8 cellular contexts compared by ENCODE assay signal in genomic region chr7:149774237-149775175, GRCh38. TPM values are rescaled to one million over a fixed set of nuclear protein-coding genes. Genes with fewer than 3 reads are reported as not detected.
DNase-seq lines count a peak whose midpoint lies in the region; ATAC-seq and TF ChIP-seq lines count a peak whose summit lies in the region.

No MANE protein-coding gene starts in this region.

- POLR2A ChIA-PET in activated B cell treated with CpG ODN at 0.5 μM for 24 hours (lab: Charles Lee): no interaction called here

- peak overlapping the region; percentile 59; the same call in 1 of the 2 replicates for H3K4me3 ChIP-seq in iPS-20b (ENCODE audit: low read length)
- peak overlapping the region; percentile 93 for H3K4me3 ChIP-seq in thoracic aorta

- no peaks in the 10 kb centered on the region for H3K9me3 Mint-ChIP-seq in activated T-cell treated with anti-CD3 and anti-CD28 coated beads, Interleukin-2, amount 50 U/mL, for 24 hours
- H3K9me3 Mint-ChIP-seq in activated B cell treated with CpG ODN at 0.5 μM for 24 hours: no peaks in the 10 kb centered on the region

- H3K4me1 Mint-ChIP-seq in activated T-cell treated with anti-CD3 and anti-CD28 coated beads, Interleukin-2, amount 50 U/mL, for 24 hours (ENCODE audit: low read depth): peaks cover 5% of the 10 kb centered on the region
- H3K4me1 Mint-ChIP-seq in activated B cell treated with CpG ODN at 0.5 μM for 24 hours: no peaks in the 10 kb centered on the region

- peak overlapping the region; percentile 23 for H3K4me3 Mint-ChIP-seq in activated T-cell treated with anti-CD3 and anti-CD28 coated beads, Interleukin-2, amount 50 U/mL, for 24 hours
- H3K4me3 Mint-ChIP-seq in activated B cell treated with CpG ODN at 0.5 μM for 24 hours: peak overlapping the region; percentile 58

- H3K27me3 Mint-ChIP-seq in activated T-cell treated with anti-CD3 and anti-CD28 coated beads, Interleukin-2, amount 50 U/mL, for 24 hours: peaks cover 11% of the 10 kb centered on the region
- peaks cover 2% of the 10 kb centered on the region for H3K27me3 Mint-ChIP-seq in activated B cell treated with CpG ODN at 0.5 μM for 24 hours

- intact Hi-C loops in activated B cell treated with CpG ODN at 0.5 μM for 24 hours (cut with micrococcal nuclease): loop anchor here (5.0 to 10.0 kb wide), 4 partner anchors 312 to 1453 kb away; partner anchors contain the start of genes ABCF2, ZNF775 and ZNF777

- TF ChIP-seq CTCF in activated B cell treated with CpG ODN at 0.5 μM for 24 hours (IDR thresholded peaks at IDR 0.05) (no peak), thoracic aorta (IDR thresholded peaks at IDR 0.05) (no peak)

- ATAC-seq in activated B cell treated with CpG ODN at 0.5 μM for 24 hours (ENCODE audit: low read depth) (no peak), thoracic aorta (ENCODE audit: insufficient number of reproducible peaks, low FRiP score, low read depth) (no peak), HG03196 (IDR thresholded peaks at IDR 0.05; ENCODE audit: unreplicated experiment) (no peak)

- peaks cover 50% of the 10 kb centered on the region for H3K27me3 ChIP-seq in iPS-20b (ENCODE audit: insufficient read depth, low read length)
- H3K27me3 ChIP-seq in thoracic aorta (replicated peaks; ENCODE audit: insufficient read depth): no peaks in the 10 kb centered on the region

- H3K36me3 Mint-ChIP-seq in activated T-cell treated with anti-CD3 and anti-CD28 coated beads, Interleukin-2, amount 50 U/mL, for 24 hours (ENCODE audit: low read depth): no peaks in the 10 kb centered on the region
- H3K36me3 Mint-ChIP-seq in activated B cell treated with CpG ODN at 0.5 μM for 24 hours (ENCODE audit: low read depth): no peaks in the 10 kb centered on the region

- no peaks in the 10 kb centered on the region for H3K9me3 ChIP-seq in iPS-20b (ENCODE audit: insufficient read depth, low read depth, low read length)
- no peaks in the 10 kb centered on the region for H3K9me3 ChIP-seq in thoracic aorta

- H3K9ac ChIP-seq in iPS-20b (ENCODE audit: low read depth, low read length): no peak overlapping the region

- H3K27ac ChIP-seq in iPS-20b (ENCODE audit: low read length) (no peak overlapping the region), thoracic aorta (no peak overlapping the region)

- CTCF ChIA-PET in activated B cell treated with CpG ODN at 0.5 μM for 24 hours (lab: Charles Lee): interaction anchor here (1.4 kb wide), 1 partner anchor 32 kb away, joined by 4 read pairs; no protein-coding TSS in a partner anchor

- no peak for DNase-seq in activated T-cell treated with anti-CD3 and anti-CD28 coated beads, Interleukin-2, amount 50 U/mL, for 24 hours
- DNase-seq in activated T-cell treated with anti-CD3 and anti-CD28 coated beads for 4 hours (no peak), activated B cell treated with CpG ODN at 0.5 μM for 24 hours (no peak), thoracic aorta (ENCODE audit: low spot score) (no peak), NOMO-1 treated with dmso at 0.1 percent for 144 hours (lab: John Stamatoyannopoulos, UW; ENCODE audit: unreplicated experiment) (no peak), OCI-M1 (lab: John Stamatoyannopoulos, UW) (no peak)

- peaks cover 6% of the 10 kb centered on the region; the same call in 1 of the 2 replicates for H3K4me1 ChIP-seq in iPS-20b (ENCODE audit: insufficient read depth, low read length)
- H3K4me1 ChIP-seq in thoracic aorta (ENCODE audit: control insufficient read depth in 1 of 2, low read depth in 2 of 2): peaks cover 4 to 12% of the 10 kb centered on the region in 2 donors

- no peak overlapping the region for H3K27ac Mint-ChIP-seq in activated T-cell treated with anti-CD3 and anti-CD28 coated beads, Interleukin-2, amount 50 U/mL, for 24 hours
- H3K27ac Mint-ChIP-seq in activated B cell treated with CpG ODN at 0.5 μM for 24 hours: no peak overlapping the region

- H3K36me3 ChIP-seq in iPS-20b (ENCODE audit: insufficient read depth, low read depth, low read length) (no peaks in the 10 kb centered on the region), thoracic aorta (no peaks in the 10 kb centered on the region)

RNA-seq across cellular contexts. Expression of gene ZNF467, which starts 1.1 kb away (rescaled TPM):
- 0.20 and 0.32 TPM in 2 replicates for total RNA-seq in activated B cell treated with CpG ODN at 0.5 μM for 24 hours
- total RNA-seq in thoracic aorta: 1 to 10 TPM; 4.6 to 7.4 TPM
